ENCODE assay signal across 11 cellular contexts in genomic region chr17:60506312-60506711, GRCh38. TPM values are rescaled to one million over a fixed set of nuclear protein-coding genes. Genes with fewer than 3 reads are reported as not detected.
DNase-seq lines count a peak whose midpoint lies in the region; ATAC-seq and TF ChIP-seq lines count a peak whose summit lies in the region.
"Had no signal": no experiment of that assay in that cellular context is flagged by ENCODE, and none has a peak within 500 bp of the region (broad histone marks: within the 10 kb centered on the region; RNA-seq: fewer than 3 reads in every experiment).

No MANE protein-coding gene starts in this region.

- no peak overlapping the region for H3K4me2 ChIP-seq in mesenchymal stem cell (ENCODE audit: low read length, poor library complexity, severe bottlenecking)

- peak overlapping the region; percentile 48 for H2BK5ac ChIP-seq in mesenchymal stem cell (ENCODE audit: low read depth, low read length, poor library complexity, severe bottlenecking)

- intact Hi-C loops in body of pancreas (cut with DNase I), result no loop called here

- H3K9me3 ChIP-seq in body of pancreas (no peaks in the 10 kb centered on the region), mesenchymal stem cell (ENCODE audit: control insufficient read depth, low read length) (no peaks in the 10 kb centered on the region)
- H3K9me3 ChIP-seq: prostate gland had no signal

- H3K79me1 ChIP-seq in mesenchymal stem cell (replicated peaks; ENCODE audit: low read length, poor library complexity, severe bottlenecking), result no peaks in the 10 kb centered on the region

- H3K27ac ChIP-seq in body of pancreas (no peak overlapping the region), mesenchymal stem cell (ENCODE audit: low read length, poor library complexity, severe bottlenecking) (peak overlapping the region; percentile 98)
- H3K27ac ChIP-seq: prostate gland had no signal

- in situ Hi-C loops in Caki2 (cut with HindIII; ENCODE audit: low pct_unique_long_range_greater_than_20kb, low sequenced_read_pairs), result no loop called here

- H3K4ac ChIP-seq in mesenchymal stem cell (ENCODE audit: low read depth in 1 of 2, low read length in 2 of 2), result no peak overlapping the region

- WGBS in body of pancreas, 2 donors, result 75 to 86% methylated on average over 1 of the region's 1 CpG
- WGBS in mesenchymal stem cell, result 92% methylated on average over 1 of the region's 1 CpG

- no peak overlapping the region for H4K8ac ChIP-seq in mesenchymal stem cell (ENCODE audit: low read length)

- ATAC-seq in body of pancreas (peak; percentile 40), HG03039 (IDR thresholded peaks at IDR 0.05; ENCODE audit: unreplicated experiment) (no peak)
- ATAC-seq: stimulated activated naive B cell treated with anti-CD40 and anti-IgM and Interleukin-4, amounts not matched to agents 10 μg/mL and 1 μg/mL and 100 μg/mL, for 72 hours had no signal

- H3K4me1 ChIP-seq in body of pancreas (peaks cover 41% of the 10 kb centered on the region), mesenchymal stem cell (ENCODE audit: control insufficient read depth, insufficient read depth, low read depth, low read length) (peaks cover 17% of the 10 kb centered on the region)
- H3K4me1 ChIP-seq: prostate gland had no signal

- no peak overlapping the region for H3K23ac ChIP-seq in mesenchymal stem cell (ENCODE audit: low read length in 2 of 2)

- H3K4me3 ChIP-seq in body of pancreas (no peak overlapping the region), mesenchymal stem cell (ENCODE audit: insufficient read depth in 1 of 2, low read depth in 1 of 2, low read length in 2 of 2) (no peak overlapping the region)
- H3K4me3 ChIP-seq: prostate gland had no signal

- no peaks in the 10 kb centered on the region for H3K36me3 ChIP-seq in body of pancreas (replicated peaks in 1 of 2; ENCODE audit: insufficient read depth in 1 of 2, low read depth in 2 of 2)
- H3K36me3 ChIP-seq in mesenchymal stem cell (ENCODE audit: control insufficient read depth in 1 of 2, insufficient read depth in 2 of 2, low read depth in 1 of 2, low read length in 2 of 2), result peaks cover 10 to 21% of the 10 kb centered on the region in 2 experiments
- H3K36me3 ChIP-seq: prostate gland had no signal

- no peak overlapping the region for H2AFZ ChIP-seq in mesenchymal stem cell (ENCODE audit: low read depth, low read length)

- no peak overlapping the region for H3K18ac ChIP-seq in mesenchymal stem cell (ENCODE audit: low read depth in 1 of 2, low read length in 2 of 2)

- H3K9ac ChIP-seq in mesenchymal stem cell (ENCODE audit: low read length), result peak overlapping the region; percentile 56

- no peak for TF ChIP-seq POLR2A in body of pancreas (IDR thresholded peaks at IDR 0.05)

- no peak overlapping the region for H3K14ac ChIP-seq in mesenchymal stem cell (ENCODE audit: low read length in 2 of 2)

- DNase-seq in Caki2 (ENCODE audit: low read depth), result peak; percentile 93
- DNase-seq in M059J (ENCODE audit: low read depth), result peak; percentile 91
- no peak for DNase-seq in body of pancreas
- DNase-seq in mesenchymal stem cell, result peak; percentile 88
- no peak for DNase-seq in GM19238 (ENCODE audit: insufficient read length, low spot score)
- DNase-seq in stimulated activated CD4-positive, alpha-beta T cell treated with anti-CD3 and anti-CD28 coated beads, Interleukin-4, amount 100 ng/mL, for 24 hours, result no peak
- DNase-seq in UCSD-AML1 (lab: John Stamatoyannopoulos, UW; ENCODE audit: unreplicated experiment), result no peak
- DNase-seq: GOT3; stimulated activated naive B cell treated with anti-CD40 and anti-IgM and Interleukin-4, amounts not matched to agents 10 μg/mL and 1 μg/mL and 100 μg/mL, for 72 hours had no signal

- no peaks in the 10 kb centered on the region for H3K27me3 ChIP-seq in body of pancreas
- H3K27me3 ChIP-seq in mesenchymal stem cell (ENCODE audit: control insufficient read depth in 1 of 2, insufficient read depth in 1 of 2, low read length in 2 of 2), result no peaks in the 10 kb centered on the region

- H2BK15ac ChIP-seq in mesenchymal stem cell (ENCODE audit: low read depth, poor library complexity, severe bottlenecking), result no peak overlapping the region

- TF ChIP-seq CTCF in body of pancreas (IDR thresholded peaks at IDR 0.05), result no peak

- no peak overlapping the region for H2BK120ac ChIP-seq in mesenchymal stem cell (ENCODE audit: low read depth, low read length)

- no peak overlapping the region for H4K91ac ChIP-seq in mesenchymal stem cell (ENCODE audit: low read length)

- H2BK12ac ChIP-seq in mesenchymal stem cell (ENCODE audit: low read length in 2 of 2), result no peak overlapping the region

- H2AK5ac ChIP-seq in mesenchymal stem cell (ENCODE audit: low read length, severe bottlenecking), result no peak overlapping the region

RNA-seq across cellular contexts. Expression of gene APPBP2, which starts 19.7 kb away (rescaled TPM):
- total RNA-seq in Caki2 (2014; rRNA removed; shearing (Covaris generic); ENCODE audit: low replicate concordance), result 27.9 and 28.9 TPM in 2 replicates
- total RNA-seq in M059J (2014; rRNA removed; shearing (Covaris generic)), result 23.6 and 30.2 TPM in 2 replicates
- total RNA-seq in body of pancreas, result 10 to 100 TPM; 10.9 to 15.3 TPM
- 20.3 TPM for polyA plus RNA-seq in mesenchymal stem cell (2013, experiment 1 of 2)
- 20.8 TPM for polyA plus RNA-seq in mesenchymal stem cell (2013, experiment 2 of 2)

Comparison
In these comparisons a context has a peak if more than half of its experiments do, and no peak if none do; other contexts are left out.
1. DNase-seq: peak in Caki2 (single experiment), M059J (single experiment) and mesenchymal stem cell (single experiment); none in body of pancreas (0 of 4), GM19238 (single experiment), stimulated activated CD4-positive, alpha-beta T cell treated with anti-CD3 and anti-CD28 coated beads, Interleukin-4, amount 100 ng/mL, for 24 hours (single experiment) and UCSD-AML1 (single experiment).